ENCODE assay signal across 8 cellular contexts in genomic region chr22:31160328-31160978, GRCh38.
A peak's percentile ranks its signal among the peaks of the same experiment; 100 is the strongest.
DNase-seq lines count a peak whose midpoint lies in the region; ATAC-seq and TF ChIP-seq lines count a peak whose summit lies in the region.

No MANE protein-coding gene starts in this region.

- H3K27me3 ChIP-seq in brain microvascular endothelial cell (replicated peaks), result no peaks in the 10 kb centered on the region

- in situ Hi-C loops in brain microvascular endothelial cell (cut with HindIII; ENCODE audit: low pct_ligation_motif_present, low sequenced_read_pairs), result no loop called here

- CTCF ChIA-PET in AG04449 (lab: Yijun Ruan, JAX), result interaction anchor here (0.7 to 16.4 kb wide), 16 partner anchors 8 to 210 kb away, joined by 3 to 160 read pairs (median 6); partner anchors contain the start of genes LIMK2 and SELENOM

- H3K36me3 ChIP-seq in brain microvascular endothelial cell (replicated peaks), result peaks cover 5% of the 10 kb centered on the region

- ATAC-seq in GM21423 (IDR thresholded peaks at IDR 0.05; ENCODE audit: unreplicated experiment) (peak; percentile 20), GM21367 (IDR thresholded peaks at IDR 0.05; ENCODE audit: unreplicated experiment) (no peak)
- peak; percentile 41 for ATAC-seq in stimulated activated naive CD8-positive, alpha-beta T cell treated with anti-CD3 and anti-CD28 coated beads, Interleukin-15, Interleukin-2, amounts not matched to agents 100 U/mL and 50 U/mL, for 24 hours

- peak overlapping the region; percentile 65 for H3K27ac ChIP-seq in brain microvascular endothelial cell

- TF ChIP-seq CTCF in AG04449 (IDR thresholded peaks at IDR 0.05; ENCODE audit: insufficient read depth, low read length, missing control alignments) (no peak), NB4 (IDR thresholded peaks at IDR 0.05; ENCODE audit: low read depth, low read length) (no peak), brain microvascular endothelial cell (IDR thresholded peaks at IDR 0.05; ENCODE audit: low read depth, low read length, missing control alignments) (no peak)

- TF ChIP-seq POLR2A in NB4 (IDR thresholded peaks at IDR 0.05; ENCODE audit: extremely low read depth, insufficient read length), result no peak

- H3K4me3 ChIP-seq in AG04449 (ENCODE audit: low read depth, low read length) (peak overlapping the region; percentile 93), NB4 (ENCODE audit: low read depth, low read length) (peak overlapping the region; percentile 84), brain microvascular endothelial cell (ENCODE audit: low read depth, low read length) (peak overlapping the region; percentile 89)

- DNase-seq in AG04449 (ENCODE audit: low read depth, low spot score) (no peak), NB4 (ENCODE audit: low read depth) (no peak), brain microvascular endothelial cell (no peak), left kidney (ENCODE audit: low read depth, low spot score) (peak; percentile 55), NCI-H1436 treated with DMSO at 0.1 percent for 48 hours (lab: John Stamatoyannopoulos, UW) (no peak)
- peak; percentile 19 for DNase-seq in stimulated activated naive CD8-positive, alpha-beta T cell treated with anti-CD3 and anti-CD28 coated beads, Interleukin-15, Interleukin-2, amounts not matched to agents 100 U/mL and 50 U/mL, for 24 hours

- POLR2A ChIA-PET in AG04449 (lab: Yijun Ruan, JAX), result interaction anchor here (0.9 to 1.3 kb wide), 3 partner anchors 9 to 53 kb away, joined by 3 to 7 read pairs (median 3); partner anchors contain the start of gene SELENOM

Comparison
In these comparisons a context has a peak if more than half of its experiments do, and no peak if none do; other contexts are left out.
1. DNase-seq: peak in left kidney (single experiment) and stimulated activated naive CD8-positive, alpha-beta T cell treated with anti-CD3 and anti-CD28 coated beads, Interleukin-15, Interleukin-2, amounts not matched to agents 100 U/mL and 50 U/mL, for 24 hours (single experiment); none in AG04449 (single experiment), NB4 (single experiment), brain microvascular endothelial cell (single experiment) and NCI-H1436 treated with DMSO at 0.1 percent for 48 hours (single experiment).
2. Peak in every context shown above with its lines, with median percentiles within 50 percentile points of each other: H3K4me3 ChIP-seq.